6 cellular contexts compared by ENCODE assay signal in genomic region chr17:78144736-78145641, GRCh38. TPM values are rescaled to one million over a fixed set of nuclear protein-coding genes. Genes with fewer than 3 reads are reported as not detected.
A peak's percentile ranks its signal among the peaks of the same experiment; 100 is the strongest.
DNase-seq lines count a peak whose midpoint lies in the region; ATAC-seq and TF ChIP-seq lines count a peak whose summit lies in the region.

No MANE protein-coding gene starts in this region.

- H3K27ac ChIP-seq in MM.1S (ENCODE audit: low read length) (peak overlapping the region; percentile 80; the same call in 1 of the 2 replicates), gastrocnemius medialis (peak overlapping the region in 3 of 4 donors; percentile 29 to 50 (median 33)), neural progenitor cell (no peak overlapping the region)

- TF ChIP-seq CTCF in MM.1S (IDR thresholded peaks at IDR 0.05; ENCODE audit: low read length), result no peak
- TF ChIP-seq CTCF in gastrocnemius medialis (IDR thresholded peaks at IDR 0.05 in 4 of 5, conservative IDR thresholded peaks at IDR 0.05 in 1 of 5), result no peak
- TF ChIP-seq CTCF in neural progenitor cell (IDR thresholded peaks at IDR 0.05), result no peak

- no peaks in the 10 kb centered on the region for H3K36me3 ChIP-seq in MM.1S (replicated peaks; ENCODE audit: insufficient read depth, low read length)
- H3K36me3 ChIP-seq in gastrocnemius medialis, result no peaks in the 10 kb centered on the region
- no peaks in the 10 kb centered on the region for H3K36me3 ChIP-seq in neural progenitor cell

- DNase-seq in MM.1S (no peak), fibroblast of gingiva (ENCODE audit: low read depth) (peak; percentile 34), gastrocnemius medialis (no peak), inferior parietal cortex (ENCODE audit: extremely low spot score) (no peak), neural progenitor cell (ENCODE audit: low spot score) (no peak)
- no peak for DNase-seq in stimulated activated CD4-positive, alpha-beta T cell treated with anti-CD3 and anti-CD28 coated beads, Interleukin-15, amount 100 ng/mL, for 24 hours

- in situ Hi-C loops in gastrocnemius medialis (cut with MboI; ENCODE audit: low sequenced_read_pairs in 4 of 4), result no loop called here

- H3K27me3 Mint-ChIP-seq in neural progenitor cell (ENCODE audit: insufficient read depth, low read depth), result peaks cover 9% of the 10 kb centered on the region

- H3K4me3 ChIP-seq in MM.1S (ENCODE audit: low read length) (no peak overlapping the region), gastrocnemius medialis (no peak overlapping the region), neural progenitor cell (no peak overlapping the region)

- no peak overlapping the region for H3K4me3 Mint-ChIP-seq in neural progenitor cell

- H2AFZ ChIP-seq in MM.1S (ENCODE audit: low read length) (no peak overlapping the region), neural progenitor cell (replicated peaks) (no peak overlapping the region)

- H3K9me2 ChIP-seq in MM.1S (replicated peaks; ENCODE audit: insufficient read depth, low read length), result no peaks in the 10 kb centered on the region

- peaks cover 3% of the 10 kb centered on the region; the same call in 1 of the 2 replicates for H3K79me2 ChIP-seq in MM.1S (ENCODE audit: low read length)
- H3K79me2 ChIP-seq in neural progenitor cell (ENCODE audit: low read depth), result no peaks in the 10 kb centered on the region

- H3K9ac ChIP-seq in MM.1S (ENCODE audit: low read length) (peak overlapping the region; percentile 7; the same call in 1 of the 2 replicates), neural progenitor cell (no peak overlapping the region)

- H4K20me1 ChIP-seq in MM.1S (ENCODE audit: insufficient read depth, low read length) (no peaks in the 10 kb centered on the region), neural progenitor cell (ENCODE audit: low read depth) (no peaks in the 10 kb centered on the region)

- H3K9me3 Mint-ChIP-seq in neural progenitor cell, result no peaks in the 10 kb centered on the region

- H3K4me2 ChIP-seq in MM.1S (ENCODE audit: low read depth, low read length) (peak overlapping the region; percentile 48; the same call in 1 of the 2 replicates), neural progenitor cell (no peak overlapping the region)

- H3K9me3 ChIP-seq in MM.1S (replicated peaks; ENCODE audit: insufficient read depth, low read length) (no peaks in the 10 kb centered on the region), gastrocnemius medialis (no peaks in the 10 kb centered on the region), neural progenitor cell (ENCODE audit: low read depth) (no peaks in the 10 kb centered on the region)

- no peak for ATAC-seq in gastrocnemius medialis

- intact Hi-C loops in gastrocnemius medialis (cut with DNase I; ENCODE audit: low total_unique reads), result no loop called here

- H3K36me3 Mint-ChIP-seq in neural progenitor cell, result no peaks in the 10 kb centered on the region

- H3K4me1 ChIP-seq in MM.1S (ENCODE audit: low read length) (peaks cover 72% of the 10 kb centered on the region), gastrocnemius medialis (peaks cover 15 to 28% of the 10 kb centered on the region in 2 donors), neural progenitor cell (no peaks in the 10 kb centered on the region)

- no peaks in the 10 kb centered on the region for H3K27me3 ChIP-seq in MM.1S (replicated peaks; ENCODE audit: insufficient read depth, low read length)
- no peaks in the 10 kb centered on the region for H3K27me3 ChIP-seq in gastrocnemius medialis
- H3K27me3 ChIP-seq in neural progenitor cell, result peaks cover 13% of the 10 kb centered on the region

- H3F3A ChIP-seq in MM.1S (ENCODE audit: insufficient read depth, low read length), result peaks cover 48% of the 10 kb centered on the region
- H3F3A ChIP-seq in neural progenitor cell (ENCODE audit: low read depth), result peaks cover 6% of the 10 kb centered on the region

- H3K27ac Mint-ChIP-seq in neural progenitor cell, result no peak overlapping the region

- peaks cover 21% of the 10 kb centered on the region for H3K4me1 Mint-ChIP-seq in neural progenitor cell

- TF ChIP-seq POLR2A in gastrocnemius medialis (IDR thresholded peaks at IDR 0.05), result no peak

RNA-seq across cellular contexts. Expression of gene C17orf99, which starts 1.2 kb away (rescaled TPM):
- total RNA-seq in gastrocnemius medialis, result not detected
- total RNA-seq in neural progenitor cell (ENCODE audit: low replicate concordance), result not detected in 2 replicates

RNA-seq across cellular contexts. Expression of gene TMC8, which starts 14.4 kb away (rescaled TPM):
- total RNA-seq in gastrocnemius medialis (1 to 10 TPM in 1 of 4 donors, under 1 TPM in 2, not detected in 1; 0.18 to 1.6 (median 0.65) TPM), neural progenitor cell (ENCODE audit: low replicate concordance) (0.09 TPM in 1 of 2 replicates, not detected in the other)

RNA-seq across cellular contexts. Expression of gene TMC6, which starts 16.4 kb away (rescaled TPM):
- total RNA-seq in gastrocnemius medialis (1 to 10 TPM in 3 of 4 donors, under 1 TPM in 1; 0.27 to 4.9 (median 2.6) TPM), neural progenitor cell (ENCODE audit: low replicate concordance) (6.9 and 16.8 TPM in 2 replicates)

RNA-seq across cellular contexts. Expression of gene SYNGR2, which starts 23.4 kb away (rescaled TPM):
- total RNA-seq in gastrocnemius medialis, result 100 to 1,000 TPM; 104 to 218 (median 163) TPM
- total RNA-seq in neural progenitor cell (ENCODE audit: low replicate concordance), result 6.2 and 19.8 TPM in 2 replicates

RNA-seq across cellular contexts. Expression of gene TK1, which starts 41.9 kb away (rescaled TPM):
- 1 to 10 TPM in 1 of 4 donors, under 1 TPM in 3; 0.22 to 2.1 (median 0.60) TPM for total RNA-seq in gastrocnemius medialis
- total RNA-seq in neural progenitor cell (ENCODE audit: low replicate concordance), result 27.3 and 61.7 TPM in 2 replicates
